ENCODE assay signal across 2 cellular contexts in the genomic region with DNA sequence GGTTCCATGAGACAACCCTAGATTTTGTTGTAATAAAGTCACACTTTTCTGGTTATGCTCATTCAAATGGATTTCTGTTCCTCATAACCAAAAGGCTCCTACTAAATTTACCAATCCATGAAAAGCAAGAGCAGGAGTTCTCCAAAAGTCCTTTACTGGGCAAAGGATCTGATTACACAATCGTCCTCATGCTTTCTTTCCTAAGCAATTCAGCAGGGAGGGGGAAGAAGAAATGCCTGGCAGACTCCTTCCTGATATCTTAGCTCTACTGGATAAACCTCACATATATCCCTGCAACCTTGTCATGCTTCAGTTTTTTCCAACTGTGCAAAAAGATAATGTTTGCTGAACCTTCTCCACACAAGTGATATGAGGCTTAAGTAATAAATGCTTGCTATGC.
TF ChIP-seq lines count a peak whose summit lies in the region.

No MANE protein-coding gene starts in this region.

TF ChIP-seq in SK-N-SH, 30 proteins besides CTCF, POLR2A, EP300 and RAD21 (continued from another document):
- TF ChIP-seq, protein P1, sequence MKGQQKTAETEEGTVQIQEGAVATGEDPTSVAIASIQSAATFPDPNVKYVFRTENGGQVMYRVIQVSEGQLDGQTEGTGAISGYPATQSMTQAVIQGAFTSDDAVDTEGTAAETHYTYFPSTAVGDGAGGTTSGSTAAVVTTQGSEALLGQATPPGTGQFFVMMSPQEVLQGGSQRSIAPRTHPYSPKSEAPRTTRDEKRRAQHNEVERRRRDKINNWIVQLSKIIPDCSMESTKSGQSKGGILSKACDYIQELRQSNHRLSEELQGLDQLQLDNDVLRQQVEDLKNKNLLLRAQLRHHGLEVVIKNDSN (IDR thresholded peaks at IDR 0.05; ENCODE audit: borderline replicate concordance, low read depth): no peak
- TF ChIP-seq, protein P2, sequence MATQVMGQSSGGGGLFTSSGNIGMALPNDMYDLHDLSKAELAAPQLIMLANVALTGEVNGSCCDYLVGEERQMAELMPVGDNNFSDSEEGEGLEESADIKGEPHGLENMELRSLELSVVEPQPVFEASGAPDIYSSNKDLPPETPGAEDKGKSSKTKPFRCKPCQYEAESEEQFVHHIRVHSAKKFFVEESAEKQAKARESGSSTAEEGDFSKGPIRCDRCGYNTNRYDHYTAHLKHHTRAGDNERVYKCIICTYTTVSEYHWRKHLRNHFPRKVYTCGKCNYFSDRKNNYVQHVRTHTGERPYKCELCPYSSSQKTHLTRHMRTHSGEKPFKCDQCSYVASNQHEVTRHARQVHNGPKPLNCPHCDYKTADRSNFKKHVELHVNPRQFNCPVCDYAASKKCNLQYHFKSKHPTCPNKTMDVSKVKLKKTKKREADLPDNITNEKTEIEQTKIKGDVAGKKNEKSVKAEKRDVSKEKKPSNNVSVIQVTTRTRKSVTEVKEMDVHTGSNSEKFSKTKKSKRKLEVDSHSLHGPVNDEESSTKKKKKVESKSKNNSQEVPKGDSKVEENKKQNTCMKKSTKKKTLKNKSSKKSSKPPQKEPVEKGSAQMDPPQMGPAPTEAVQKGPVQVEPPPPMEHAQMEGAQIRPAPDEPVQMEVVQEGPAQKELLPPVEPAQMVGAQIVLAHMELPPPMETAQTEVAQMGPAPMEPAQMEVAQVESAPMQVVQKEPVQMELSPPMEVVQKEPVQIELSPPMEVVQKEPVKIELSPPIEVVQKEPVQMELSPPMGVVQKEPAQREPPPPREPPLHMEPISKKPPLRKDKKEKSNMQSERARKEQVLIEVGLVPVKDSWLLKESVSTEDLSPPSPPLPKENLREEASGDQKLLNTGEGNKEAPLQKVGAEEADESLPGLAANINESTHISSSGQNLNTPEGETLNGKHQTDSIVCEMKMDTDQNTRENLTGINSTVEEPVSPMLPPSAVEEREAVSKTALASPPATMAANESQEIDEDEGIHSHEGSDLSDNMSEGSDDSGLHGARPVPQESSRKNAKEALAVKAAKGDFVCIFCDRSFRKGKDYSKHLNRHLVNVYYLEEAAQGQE (IDR thresholded peaks at IDR 0.05; ENCODE audit: low read depth, low read length): no peak
- TF ChIP-seq EZH2phosphoT487 (IDR thresholded peaks at IDR 0.05; ENCODE audit: borderline replicate concordance, low read depth) (no peak), GATA2 (CRISPR knock-in tag; IDR thresholded peaks at IDR 0.05) (no peak), MXI1 (IDR thresholded peaks at IDR 0.05; ENCODE audit: low read depth, low read length) (no peak), SMC3 (IDR thresholded peaks at IDR 0.05; ENCODE audit: low read depth, low read length) (no peak), FOXM1 (IDR thresholded peaks at IDR 0.05; ENCODE audit: low read depth) (no peak), FOSL2 (IDR thresholded peaks at IDR 0.05; ENCODE audit: borderline replicate concordance, low read depth) (no peak), RXRA (IDR thresholded peaks at IDR 0.05; ENCODE audit: borderline replicate concordance, low read depth) (no peak), YY1 (IDR thresholded peaks at IDR 0.05; ENCODE audit: low read depth) (no peak), RCOR1 (IDR thresholded peaks at IDR 0.05; ENCODE audit: low read length) (no peak), NRF1 (IDR thresholded peaks at IDR 0.05; ENCODE audit: low read depth, low read length) (no peak), TAF1 (IDR thresholded peaks at IDR 0.05; ENCODE audit: borderline replicate concordance, low read depth, low read length) (no peak)

TF ChIP-seq in SK-N-SH treated with all-trans-retinoic acid at 6 μM for 48 hours, 23 proteins besides CTCF, POLR2A, EP300 and RAD21 (continued from another document):
- no peak for TF ChIP-seq RARB (CRISPR knock-in tag; IDR thresholded peaks at IDR 0.05)
- TF ChIP-seq, protein P3, sequence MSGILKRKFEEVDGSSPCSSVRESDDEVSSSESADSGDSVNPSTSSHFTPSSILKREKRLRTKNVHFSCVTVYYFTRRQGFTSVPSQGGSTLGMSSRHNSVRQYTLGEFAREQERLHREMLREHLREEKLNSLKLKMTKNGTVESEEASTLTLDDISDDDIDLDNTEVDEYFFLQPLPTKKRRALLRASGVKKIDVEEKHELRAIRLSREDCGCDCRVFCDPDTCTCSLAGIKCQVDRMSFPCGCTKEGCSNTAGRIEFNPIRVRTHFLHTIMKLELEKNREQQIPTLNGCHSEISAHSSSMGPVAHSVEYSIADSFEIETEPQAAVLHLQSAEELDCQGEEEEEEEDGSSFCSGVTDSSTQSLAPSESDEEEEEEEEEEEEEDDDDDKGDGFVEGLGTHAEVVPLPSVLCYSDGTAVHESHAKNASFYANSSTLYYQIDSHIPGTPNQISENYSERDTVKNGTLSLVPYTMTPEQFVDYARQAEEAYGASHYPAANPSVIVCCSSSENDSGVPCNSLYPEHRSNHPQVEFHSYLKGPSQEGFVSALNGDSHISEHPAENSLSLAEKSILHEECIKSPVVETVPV (CRISPR knock-in tag; IDR thresholded peaks at IDR 0.05): no peak
- TF ChIP-seq, protein P4, sequence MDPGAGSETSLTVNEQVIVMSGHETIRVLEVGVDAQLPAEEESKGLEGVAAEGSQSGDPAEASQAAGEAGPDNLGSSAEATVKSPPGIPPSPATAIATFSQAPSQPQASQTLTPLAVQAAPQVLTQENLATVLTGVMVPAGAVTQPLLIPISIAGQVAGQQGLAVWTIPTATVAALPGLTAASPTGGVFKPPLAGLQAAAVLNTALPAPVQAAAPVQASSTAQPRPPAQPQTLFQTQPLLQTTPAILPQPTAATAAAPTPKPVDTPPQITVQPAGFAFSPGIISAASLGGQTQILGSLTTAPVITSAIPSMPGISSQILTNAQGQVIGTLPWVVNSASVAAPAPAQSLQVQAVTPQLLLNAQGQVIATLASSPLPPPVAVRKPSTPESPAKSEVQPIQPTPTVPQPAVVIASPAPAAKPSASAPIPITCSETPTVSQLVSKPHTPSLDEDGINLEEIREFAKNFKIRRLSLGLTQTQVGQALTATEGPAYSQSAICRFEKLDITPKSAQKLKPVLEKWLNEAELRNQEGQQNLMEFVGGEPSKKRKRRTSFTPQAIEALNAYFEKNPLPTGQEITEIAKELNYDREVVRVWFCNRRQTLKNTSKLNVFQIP (CRISPR knock-in tag; IDR thresholded peaks at IDR 0.05; ENCODE audit: borderline replicate concordance, low read depth): no peak
- TF ChIP-seq, protein P5, sequence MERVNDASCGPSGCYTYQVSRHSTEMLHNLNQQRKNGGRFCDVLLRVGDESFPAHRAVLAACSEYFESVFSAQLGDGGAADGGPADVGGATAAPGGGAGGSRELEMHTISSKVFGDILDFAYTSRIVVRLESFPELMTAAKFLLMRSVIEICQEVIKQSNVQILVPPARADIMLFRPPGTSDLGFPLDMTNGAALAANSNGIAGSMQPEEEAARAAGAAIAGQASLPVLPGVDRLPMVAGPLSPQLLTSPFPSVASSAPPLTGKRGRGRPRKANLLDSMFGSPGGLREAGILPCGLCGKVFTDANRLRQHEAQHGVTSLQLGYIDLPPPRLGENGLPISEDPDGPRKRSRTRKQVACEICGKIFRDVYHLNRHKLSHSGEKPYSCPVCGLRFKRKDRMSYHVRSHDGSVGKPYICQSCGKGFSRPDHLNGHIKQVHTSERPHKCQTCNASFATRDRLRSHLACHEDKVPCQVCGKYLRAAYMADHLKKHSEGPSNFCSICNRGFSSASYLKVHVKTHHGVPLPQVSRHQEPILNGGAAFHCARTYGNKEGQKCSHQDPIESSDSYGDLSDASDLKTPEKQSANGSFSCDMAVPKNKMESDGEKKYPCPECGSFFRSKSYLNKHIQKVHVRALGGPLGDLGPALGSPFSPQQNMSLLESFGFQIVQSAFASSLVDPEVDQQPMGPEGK (CRISPR knock-in tag; IDR thresholded peaks at IDR 0.05; ENCODE audit: borderline replicate concordance): no peak
- TF ChIP-seq, protein P6, sequence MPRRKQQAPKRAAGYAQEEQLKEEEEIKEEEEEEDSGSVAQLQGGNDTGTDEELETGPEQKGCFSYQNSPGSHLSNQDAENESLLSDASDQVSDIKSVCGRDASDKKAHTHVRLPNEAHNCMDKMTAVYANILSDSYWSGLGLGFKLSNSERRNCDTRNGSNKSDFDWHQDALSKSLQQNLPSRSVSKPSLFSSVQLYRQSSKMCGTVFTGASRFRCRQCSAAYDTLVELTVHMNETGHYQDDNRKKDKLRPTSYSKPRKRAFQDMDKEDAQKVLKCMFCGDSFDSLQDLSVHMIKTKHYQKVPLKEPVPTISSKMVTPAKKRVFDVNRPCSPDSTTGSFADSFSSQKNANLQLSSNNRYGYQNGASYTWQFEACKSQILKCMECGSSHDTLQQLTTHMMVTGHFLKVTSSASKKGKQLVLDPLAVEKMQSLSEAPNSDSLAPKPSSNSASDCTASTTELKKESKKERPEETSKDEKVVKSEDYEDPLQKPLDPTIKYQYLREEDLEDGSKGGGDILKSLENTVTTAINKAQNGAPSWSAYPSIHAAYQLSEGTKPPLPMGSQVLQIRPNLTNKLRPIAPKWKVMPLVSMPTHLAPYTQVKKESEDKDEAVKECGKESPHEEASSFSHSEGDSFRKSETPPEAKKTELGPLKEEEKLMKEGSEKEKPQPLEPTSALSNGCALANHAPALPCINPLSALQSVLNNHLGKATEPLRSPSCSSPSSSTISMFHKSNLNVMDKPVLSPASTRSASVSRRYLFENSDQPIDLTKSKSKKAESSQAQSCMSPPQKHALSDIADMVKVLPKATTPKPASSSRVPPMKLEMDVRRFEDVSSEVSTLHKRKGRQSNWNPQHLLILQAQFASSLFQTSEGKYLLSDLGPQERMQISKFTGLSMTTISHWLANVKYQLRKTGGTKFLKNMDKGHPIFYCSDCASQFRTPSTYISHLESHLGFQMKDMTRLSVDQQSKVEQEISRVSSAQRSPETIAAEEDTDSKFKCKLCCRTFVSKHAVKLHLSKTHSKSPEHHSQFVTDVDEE (CRISPR knock-in tag; IDR thresholded peaks at IDR 0.05): no peak
- no peak for TF ChIP-seq TOX (CRISPR knock-in tag; IDR thresholded peaks at IDR 0.05; ENCODE audit: borderline replicate concordance)
- no peak for TF ChIP-seq ZC3H10 (CRISPR knock-in tag; IDR thresholded peaks at IDR 0.05)
- TF ChIP-seq ZFP30 (CRISPR knock-in tag; IDR thresholded peaks at IDR 0.05): no peak
- TF ChIP-seq ZNF8 (CRISPR knock-in tag; IDR thresholded peaks at IDR 0.05): no peak
